ENCODE assay signal across 8 cellular contexts in the genomic region with DNA sequence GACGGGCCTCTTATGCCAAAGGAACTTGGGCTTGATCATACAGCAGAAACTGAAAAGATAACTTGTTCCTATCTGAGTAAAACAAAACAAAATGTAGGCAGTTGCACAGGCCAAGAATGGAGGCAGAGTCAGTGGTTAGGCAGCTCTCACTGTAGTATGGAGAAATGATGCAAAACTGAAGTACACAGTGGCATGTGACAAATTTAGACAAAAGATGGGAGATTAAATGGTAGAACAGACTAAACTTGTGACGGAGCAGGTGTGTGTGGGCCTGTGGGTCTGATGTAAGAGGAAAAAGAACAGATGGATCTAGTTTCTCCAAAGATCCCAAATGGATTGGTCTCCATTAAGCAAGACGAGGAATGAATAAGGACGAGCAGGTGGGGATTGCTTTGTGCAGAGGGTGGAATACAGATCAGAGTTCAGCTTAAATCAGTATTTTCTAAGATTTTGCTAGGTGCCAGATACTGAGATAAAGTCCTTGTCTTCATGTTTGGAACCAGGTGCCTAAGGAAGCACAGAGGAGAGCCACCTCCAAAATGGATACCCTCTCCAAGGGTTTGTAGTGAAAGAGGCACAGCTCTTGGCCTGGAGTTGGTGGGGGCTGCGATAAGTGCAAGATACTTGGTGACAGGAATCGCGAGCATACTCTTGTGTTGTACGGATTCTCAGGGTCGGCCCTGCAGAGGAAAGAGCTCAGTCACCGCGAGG. TPM values are rescaled to one million over a fixed set of nuclear protein-coding genes. Genes with fewer than 3 reads are reported as not detected.
DNase-seq lines count a peak whose midpoint lies in the region; ATAC-seq and TF ChIP-seq lines count a peak whose summit lies in the region.

No MANE protein-coding gene starts in this region.

- H3K4me2 ChIP-seq in hepatocyte: peak overlapping the region; percentile 73

- peak overlapping the region; percentile 94 for H3K27ac Mint-ChIP-seq in stimulated activated memory B cell treated with anti-CD40 and anti-IgM and Interleukin-4, amounts not matched to agents 10 μg/mL and 1 μg/mL and 100 μg/mL, for 72 hours

- peaks cover 5% of the 10 kb centered on the region for H3K36me3 Mint-ChIP-seq in stimulated activated memory B cell treated with anti-CD40 and anti-IgM and Interleukin-4, amounts not matched to agents 10 μg/mL and 1 μg/mL and 100 μg/mL, for 72 hours

- DNase-seq in NOMO-1 (lab: John Stamatoyannopoulos, UW; ENCODE audit: unreplicated experiment in 2 of 2): peak; percentile 66 to 70
- DNase-seq in NOMO-1 treated with DMSO at 0.1 percent for 48 hours (lab: John Stamatoyannopoulos, UW; ENCODE audit: unreplicated experiment): no peak
- DNase-seq in hepatocyte (ENCODE audit: low spot score): no peak
- no peak for DNase-seq in NCI-H524 treated with DMSO at 0.1 percent for 48 hours (lab: John Stamatoyannopoulos, UW)
- no peak for DNase-seq in GM13977 (ENCODE audit: low spot score)

- no peaks in the 10 kb centered on the region for H3K36me3 ChIP-seq in hepatocyte (replicated peaks; ENCODE audit: insufficient read depth, low read depth)

- peak; percentile 27 for ATAC-seq in HG02938 (IDR thresholded peaks at IDR 0.05; ENCODE audit: unreplicated experiment)
- peak; percentile 46 for ATAC-seq in stimulated activated memory B cell treated with anti-CD40 and anti-IgM and Interleukin-4, amounts not matched to agents 10 μg/mL and 1 μg/mL and 100 μg/mL, for 72 hours

- H3K79me2 ChIP-seq in hepatocyte: peaks cover 38% of the 10 kb centered on the region

- H3K4me3 Mint-ChIP-seq in stimulated activated memory B cell treated with anti-CD40 and anti-IgM and Interleukin-4, amounts not matched to agents 10 μg/mL and 1 μg/mL and 100 μg/mL, for 72 hours: peak overlapping the region; percentile 97

- no peaks in the 10 kb centered on the region for H3K9me2 ChIP-seq in hepatocyte (replicated peaks; ENCODE audit: insufficient read depth)

- TF ChIP-seq CTCF in WI38 (IDR thresholded peaks at IDR 0.05; ENCODE audit: low read depth, low read length): no peak
- TF ChIP-seq CTCF in hepatocyte (IDR thresholded peaks at IDR 0.05; ENCODE audit: poor library complexity): no peak
- TF ChIP-seq CTCF in GM13977 (IDR thresholded peaks at IDR 0.05; ENCODE audit: extremely low read depth, insufficient read depth, missing control alignments): no peak

- H3K9me3 Mint-ChIP-seq in stimulated activated memory B cell treated with anti-CD40 and anti-IgM and Interleukin-4, amounts not matched to agents 10 μg/mL and 1 μg/mL and 100 μg/mL, for 72 hours: no peaks in the 10 kb centered on the region

- H3K4me3 ChIP-seq in WI38 (ENCODE audit: low read depth, low read length): peak overlapping the region; percentile 95
- H3K4me3 ChIP-seq in hepatocyte: peak overlapping the region; percentile 23

- H3K27ac ChIP-seq in hepatocyte: peak overlapping the region; percentile 76

- peaks cover 42% of the 10 kb centered on the region for H3K4me1 Mint-ChIP-seq in stimulated activated memory B cell treated with anti-CD40 and anti-IgM and Interleukin-4, amounts not matched to agents 10 μg/mL and 1 μg/mL and 100 μg/mL, for 72 hours

- no peaks in the 10 kb centered on the region for H3K9me3 ChIP-seq in hepatocyte (ENCODE audit: low read depth)

- no peaks in the 10 kb centered on the region for H3K27me3 Mint-ChIP-seq in stimulated activated memory B cell treated with anti-CD40 and anti-IgM and Interleukin-4, amounts not matched to agents 10 μg/mL and 1 μg/mL and 100 μg/mL, for 72 hours

- H2AFZ ChIP-seq in hepatocyte: peak overlapping the region; percentile 75

- H3K27me3 ChIP-seq in hepatocyte: no peaks in the 10 kb centered on the region

- WGBS in hepatocyte (ENCODE audit: low lambda C conversion rate, missing lambda C conversion rate): 41% methylated on average over 11 of the region's 11 CpGs

- H4K20me1 ChIP-seq in hepatocyte (ENCODE audit: insufficient read depth, poor library complexity, severe bottlenecking): peaks cover 20% of the 10 kb centered on the region

- peaks cover 14% of the 10 kb centered on the region for H3K4me1 ChIP-seq in hepatocyte (ENCODE audit: insufficient read depth)

- in situ Hi-C loops in GM13977 (cut with MboI; ENCODE audit: low pct_unique_long_range_greater_than_20kb, low sequenced_read_pairs, unreplicated experiment): no loop called here

RNA-seq across cellular contexts. Expression of gene DCP2, which starts 0.7 kb away (rescaled TPM):
- total RNA-seq in hepatocyte: 39.2 and 41.9 TPM in 2 replicates
- polyA plus RNA-seq in hepatocyte: 8.8 and 20.5 TPM in 2 replicates

RNA-seq across cellular contexts. Expression of gene REEP5, which starts 53.8 kb away (rescaled TPM):
- 57.3 and 63.6 TPM in 2 replicates for total RNA-seq in hepatocyte
- polyA plus RNA-seq in hepatocyte: 199 and 208 TPM in 2 replicates

Comparison
In these comparisons a context has a peak if more than half of its experiments do, and no peak if none do; other contexts are left out.
1. DNase-seq: peak in NOMO-1 (2 of 2); none in NOMO-1 treated with DMSO at 0.1 percent for 48 hours (single experiment), hepatocyte (single experiment), NCI-H524 treated with DMSO at 0.1 percent for 48 hours (single experiment) and GM13977 (single experiment).